Comparison of ENCODE assay signal across 19 cellular contexts in the genomic region with DNA sequence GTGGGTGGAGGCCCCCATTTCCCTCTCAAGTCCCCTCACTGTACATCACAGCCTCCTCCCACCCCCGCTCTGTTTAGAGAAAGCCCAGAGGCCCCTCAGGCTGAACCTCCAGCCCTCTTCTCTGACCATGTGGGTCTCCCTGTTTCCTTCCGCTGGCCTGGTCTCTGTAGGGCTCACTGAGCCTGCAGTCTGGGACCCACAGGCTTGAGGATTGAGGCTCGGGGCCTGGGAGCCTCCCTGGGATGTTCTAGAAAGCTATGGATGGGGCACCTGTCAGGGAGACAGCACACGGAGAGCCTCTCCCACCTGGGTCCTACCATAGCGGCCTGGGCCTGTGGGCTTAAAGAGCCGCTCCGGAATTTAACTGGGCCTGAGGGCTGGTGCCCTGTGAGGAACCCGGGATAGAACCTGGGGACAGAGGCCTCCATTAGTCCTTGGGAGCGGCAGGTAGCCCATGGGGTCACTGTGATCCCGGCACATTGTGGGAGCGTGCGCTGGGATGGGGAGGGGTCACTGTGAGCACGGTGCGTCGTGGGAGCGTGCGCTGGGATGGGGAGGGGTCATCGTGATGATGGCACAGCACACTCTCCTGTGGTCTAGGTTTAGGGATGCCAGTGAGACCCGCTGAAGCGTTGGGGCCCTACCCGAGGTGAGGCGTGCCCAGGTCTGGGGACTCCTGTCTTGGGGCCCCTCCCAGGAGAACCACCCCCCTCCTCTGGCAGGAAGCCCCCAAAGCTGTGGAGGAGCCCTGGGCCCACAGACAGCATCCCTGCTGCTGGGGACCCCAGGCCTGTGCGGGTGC.
"Had no signal": no experiment of that assay in that cellular context is flagged by ENCODE, and none has a peak within 500 bp of the region (broad histone marks: within the 10 kb centered on the region; RNA-seq: fewer than 3 reads in every experiment).

No MANE protein-coding gene starts in this region.

- H3K27ac Mint-ChIP-seq: activated naive CD8-positive, alpha-beta T cell treated with anti-CD3 and anti-CD28 coated beads, Interleukin-2, amount 50 U/mL, for 24 hours; activated T-cell treated with anti-CD3 and anti-CD28 coated beads, Interleukin-2, amount 50 U/mL, for 72 hours; naive thymus-derived CD4-positive, alpha-beta T cell; T-helper 2 cell treated with Interferon-gamma antibody and Interleukin-4, amounts not matched to agents 5 μg/mL and 100 μg/mL, for 36 hours had no signal

- H3K36me3 ChIP-seq: gastroesophageal sphincter, WERI-Rb-1 had no signal

- ATAC-seq: activated naive CD8-positive, alpha-beta T cell treated with anti-CD3 and anti-CD28 coated beads, Interleukin-2, amount 50 U/mL, for 24 hours; activated T-cell treated with anti-CD3 and anti-CD28 coated beads, Interleukin-2, amount 50 U/mL, for 72 hours; gastroesophageal sphincter; left lobe of liver; naive thymus-derived CD4-positive, alpha-beta T cell; right cardiac atrium; SK-N-SH treated with all-trans-retinoic acid at 6 μM for 48 hours had no signal

- H3K4me3 ChIP-seq: gastroesophageal sphincter, lung, skin epidermis, testis had no signal

- H3K27me3 ChIP-seq: testis had no signal

- H3K27ac ChIP-seq: epithelial cell of prostate, gastroesophageal sphincter, skin epidermis, testis, WERI-Rb-1 had no signal

- H3K4me3 Mint-ChIP-seq: activated naive CD8-positive, alpha-beta T cell treated with anti-CD3 and anti-CD28 coated beads, Interleukin-2, amount 50 U/mL, for 24 hours had no signal

- H3K9me3 ChIP-seq: gastroesophageal sphincter, testis had no signal

- DNase-seq: activated CD4-positive, alpha-beta T cell treated with anti-CD3 and anti-CD28 coated beads, Interleukin-2, amount 50 U/mL, for 48 hours; activated CD4-positive, CD25-positive, alpha-beta regulatory T cell treated with anti-CD3 and anti-CD28 coated beads, Interleukin-2, amount 50 U/mL, for 72 hours; activated gamma-delta T cell; activated naive CD4-positive, alpha-beta T cell treated with anti-CD3 and anti-CD28 coated beads, Interleukin-2, amount 50 U/mL, for 16 hours; activated naive CD8-positive, alpha-beta T cell treated with anti-CD3 and anti-CD28 coated beads, Interleukin-2, amount 50 U/mL, for 24 hours; activated T-cell treated with anti-CD3 and anti-CD28 coated beads, Interleukin-2, amount 50 U/mL, for 72 hours; naive thymus-derived CD4-positive, alpha-beta T cell; stimulated activated naive B cell treated with anti-CD40 and anti-IgM and Interleukin-4, amounts not matched to agents 10 μg/mL and 1 μg/mL and 100 μg/mL, for 72 hours; testis; trophoblast cell had no signal
